ENCODE assay signal across 9 cellular contexts in the genomic region with DNA sequence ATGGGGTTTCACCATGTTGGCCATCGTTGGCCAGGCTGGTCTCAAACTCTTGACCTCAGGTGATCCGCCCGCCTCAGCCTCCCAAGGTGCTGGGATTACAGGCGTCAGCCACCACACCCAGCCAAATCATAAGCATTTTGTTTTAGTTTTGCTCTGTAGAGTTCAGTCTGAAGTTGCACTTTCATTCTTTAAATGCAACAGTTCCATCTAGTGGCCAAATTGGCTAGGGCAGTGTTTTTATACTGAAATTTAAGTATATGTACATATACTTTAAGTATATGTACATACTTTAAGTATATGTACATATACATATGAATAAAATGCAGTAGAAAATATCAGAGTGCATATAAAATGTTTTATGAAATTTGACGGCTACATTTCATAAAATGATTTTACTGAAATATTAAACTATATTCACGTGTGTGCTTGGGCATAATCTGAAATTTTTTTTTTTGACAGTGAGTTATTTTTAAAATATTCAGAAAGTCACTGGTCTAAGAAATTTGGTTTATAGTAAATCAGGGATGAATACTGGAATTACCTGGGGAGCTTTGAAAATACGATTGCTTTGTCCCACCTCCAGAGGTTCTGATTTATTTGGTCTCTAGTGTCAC.
DNase-seq lines count a peak whose midpoint lies in the region; ATAC-seq, FAIRE-seq and TF ChIP-seq lines count a peak whose summit lies in the region.
"Had no signal": no experiment of that assay in that cellular context is flagged by ENCODE, and none has a peak within 500 bp of the region (broad histone marks: within the 10 kb centered on the region; RNA-seq: fewer than 3 reads in every experiment).

No MANE protein-coding gene starts in this region.

- peak; percentile 79 for TF ChIP-seq RAD21 in GM12878 (IDR thresholded peaks at IDR 0.05; ENCODE audit: insufficient read depth, low read depth, low read length)

- POLR2A ChIA-PET in GM12878 (lab: Charles Lee), result no interaction called here

- H3K9me3 ChIP-seq in GM12878 (replicated peaks; ENCODE audit: control insufficient read depth, insufficient read depth, low read length), result no peaks in the 10 kb centered on the region
- H3K9me3 ChIP-seq in uterus, result no peaks in the 10 kb centered on the region
- H3K9me3 ChIP-seq: BLaER1 had no signal

- FAIRE-seq in GM12878 (lab: Jason Lieb, UNC), result no peak

- ATAC-seq in GM19324 (IDR thresholded peaks at IDR 0.05; ENCODE audit: low FRiP score, unreplicated experiment), result peak; percentile 49
- peak; percentile 68 for ATAC-seq in HG03342 (IDR thresholded peaks at IDR 0.05; ENCODE audit: unreplicated experiment)
- peak; percentile 84 for ATAC-seq in GM12878
- ATAC-seq in left colon, result peak; percentile 89

- H3K4me1 ChIP-seq in GM12878 (ENCODE audit: control insufficient read depth, insufficient read depth, low read length) (no peaks in the 10 kb centered on the region), uterus (no peaks in the 10 kb centered on the region)
- H3K4me1 ChIP-seq: BLaER1 had no signal

- 17% methylated on average over 7 of the region's 7 CpGs for WGBS in GM12878 (ENCODE audit: insufficient coverage, insufficient replicate concordance, low lambda C conversion rate, missing lambda C conversion rate)

- no peak overlapping the region; the same call in 1 of the 2 replicates for H2AFZ ChIP-seq in GM12878 (ENCODE audit: control insufficient read depth, low read depth, low read length)

- no peaks in the 10 kb centered on the region for H4K20me1 ChIP-seq in GM12878 (ENCODE audit: control insufficient read depth, insufficient read depth)
- H4K20me1 ChIP-seq: BLaER1 had no signal

- RAD21 ChIA-PET in GM12878 (lab: Charles Lee; ENCODE audit: unreplicated experiment), result interaction anchor here (0.9 to 2.8 kb wide), 5 partner anchors 10 to 991 kb away, joined by 3 to 9 read pairs (median 5); no protein-coding TSS in a partner anchor

- intact Hi-C loops in GM12878 (cut with micrococcal nuclease; ENCODE audit: unreplicated experiment), result loop anchor here (1.0 to 10.0 kb wide), 4 partner anchors 325 to 1039 kb away; no protein-coding TSS in a partner anchor
- intact Hi-C loops in left colon (cut with DNase I, micrococcal nuclease), result loop anchor here in 1 of 2 donors (10.0 kb wide), 1 partner anchor 1035 kb away; no protein-coding TSS in a partner anchor
- intact Hi-C loops in uterus (cut with DNase I; ENCODE audit: low total_unique reads), result no loop called here

- H3K79me2 ChIP-seq in GM12878 (ENCODE audit: control insufficient read depth, insufficient read depth, low read length), result no peaks in the 10 kb centered on the region

- H3K36me3 ChIP-seq in GM12878 (ENCODE audit: control insufficient read depth in 2 of 2, insufficient read depth in 2 of 2, low read length in 1 of 2) (no peaks in the 10 kb centered on the region), uterus (no peaks in the 10 kb centered on the region)
- H3K36me3 ChIP-seq: BLaER1 had no signal

- no TSS peak for BruUV-seq in GM12878 (replicated peaks; lab: Mats Ljungman, UMichigan)

- SMC1A ChIA-PET in GM12878 (lab: Charles Lee; ENCODE audit: uncharacterized antibody, unreplicated experiment), result interaction anchor here (0.8 to 3.7 kb wide), 13 partner anchors 9 to 1454 kb away, joined by 3 to 20 read pairs (median 3); no protein-coding TSS in a partner anchor

- TF ChIP-seq EP300 in GM12878 (IDR thresholded peaks at IDR 0.05; ENCODE audit: borderline replicate concordance in 1 of 2, control insufficient read depth in 1 of 2, low read depth in 2 of 2, low read length in 2 of 2), result no peak

- peak; percentile 62 to 75 (median 70) for TF ChIP-seq CTCF in GM12878 (IDR thresholded peaks at IDR 0.05 in 2 of 3, conservative IDR thresholded peaks at IDR 0.05 in 1 of 3; ENCODE audit: control insufficient read depth in 2 of 3, extremely low read depth in 1 of 3, insufficient read depth in 1 of 3, low read depth in 3 of 3, low read length in 3 of 3)
- peak; percentile 6 to 73 (median 46) for TF ChIP-seq CTCF in uterus (IDR thresholded peaks at IDR 0.05)

- H3K27me3 ChIP-seq in GM12878 (replicated peaks in 1 of 2; ENCODE audit: control insufficient read depth in 2 of 2, insufficient read depth in 2 of 2, low read length in 1 of 2), result no peaks in the 10 kb centered on the region
- H3K27me3 ChIP-seq in uterus, result no peaks in the 10 kb centered on the region
- H3K27me3 ChIP-seq: BLaER1 had no signal

- H3K9ac ChIP-seq in GM12878 (ENCODE audit: control insufficient read depth, insufficient read depth, low read length), result no peak overlapping the region
- H3K9ac ChIP-seq: BLaER1 had no signal

- in situ Hi-C loops in GM12878 (cut with MboI), result loop anchor here (10.0 to 25.0 kb wide), 2 partner anchors 1035 to 1203 kb away; no protein-coding TSS in a partner anchor

- H3K4me3 ChIP-seq in GM12878 (no peak overlapping the region), uterus (no peak overlapping the region)
- H3K4me3 ChIP-seq: BLaER1 had no signal

- peak; percentile 26 to 88 (median 78) for DNase-seq in NCI-H1417 (lab: John Stamatoyannopoulos, UW)
- no peak for DNase-seq in NCI-H1417 treated with DMSO at 0.1 percent for 48 hours (lab: John Stamatoyannopoulos, UW)
- peak; percentile 71 for DNase-seq in NCI-H526 treated with DMSO at 0.1 percent for 48 hours (lab: John Stamatoyannopoulos, UW)
- no peak for DNase-seq in GM12878 (ENCODE audit: low read depth, low spot score)
- peak in 1 of 2 donors; percentile 30 for DNase-seq in left colon
- no peak for DNase-seq in uterus

- TF ChIP-seq POLR2A in GM12878 (IDR thresholded peaks at IDR 0.05; ENCODE audit: low read depth, low read length) (no peak), uterus (IDR thresholded peaks at IDR 0.05) (no peak)

- H3K27ac ChIP-seq in GM12878 (ENCODE audit: control insufficient read depth, insufficient read depth), result no peak overlapping the region
- no peak overlapping the region for H3K27ac ChIP-seq in uterus
- H3K27ac ChIP-seq: BLaER1 had no signal

- no peak overlapping the region for H3K4me2 ChIP-seq in GM12878 (ENCODE audit: control insufficient read depth, insufficient read depth)
- H3K4me2 ChIP-seq: BLaER1 had no signal

- CTCF ChIA-PET in GM12878 (lab: Yijun Ruan, JAX), result interaction anchor here (0.7 to 4.5 kb wide), 18 partner anchors 9 to 1200 kb away, joined by 3 to 26 read pairs (median 5); no protein-coding TSS in a partner anchor

TF ChIP-seq in GM12878, 131 proteins besides CTCF, POLR2A, EP300 and RAD21 (continues in another document):
- TF ChIP-seq SMARCA5 (IDR thresholded peaks at IDR 0.05) (peak; percentile 80; the same call in 1 of the 2 replicates), CBX5 (IDR thresholded peaks at IDR 0.05; ENCODE audit: low read depth) (no peak), CBFB (IDR thresholded peaks at IDR 0.05; ENCODE audit: low read depth) (no peak), EED (IDR thresholded peaks at IDR 0.05; ENCODE audit: low read depth) (no peak), RFX5 (IDR thresholded peaks at IDR 0.05; ENCODE audit: low read depth, low read length) (no peak), PAX8 (IDR thresholded peaks at IDR 0.05) (0 out of 2 replicates have a peak, but pooled peaks have one; percentile 50), STAT1 (conservative IDR thresholded peaks at IDR 0.05) (no peak), SMC3 (IDR thresholded peaks at IDR 0.05; ENCODE audit: borderline replicate concordance, low read length) (peak; percentile 54; the same call in 1 of the 2 replicates), BCL3 (IDR thresholded peaks at IDR 0.05; ENCODE audit: borderline replicate concordance, insufficient read depth, low read depth, low read length, poor library complexity, severe bottlenecking) (no peak), MLLT1 (IDR thresholded peaks at IDR 0.05) (0 out of 2 replicates have a peak, but pooled peaks have one; percentile 30), SUZ12 (IDR thresholded peaks at IDR 0.05; ENCODE audit: unreplicated experiment) (no peak), RAD51 (IDR thresholded peaks at IDR 0.05) (no peak)

Comparison
In these comparisons a context has a peak if more than half of its experiments do, and no peak if none do; other contexts are left out.
1. DNase-seq: peak in NCI-H1417 (3 of 3) and NCI-H526 treated with DMSO at 0.1 percent for 48 hours (single experiment); none in NCI-H1417 treated with DMSO at 0.1 percent for 48 hours (single experiment), GM12878 (single experiment) and uterus (0 of 2).
2. Peak in every context shown above with its lines, with median percentiles within 50 percentile points of each other: ATAC-seq.